Comparison of ENCODE assay signal across 8 cellular contexts in the genomic region with DNA sequence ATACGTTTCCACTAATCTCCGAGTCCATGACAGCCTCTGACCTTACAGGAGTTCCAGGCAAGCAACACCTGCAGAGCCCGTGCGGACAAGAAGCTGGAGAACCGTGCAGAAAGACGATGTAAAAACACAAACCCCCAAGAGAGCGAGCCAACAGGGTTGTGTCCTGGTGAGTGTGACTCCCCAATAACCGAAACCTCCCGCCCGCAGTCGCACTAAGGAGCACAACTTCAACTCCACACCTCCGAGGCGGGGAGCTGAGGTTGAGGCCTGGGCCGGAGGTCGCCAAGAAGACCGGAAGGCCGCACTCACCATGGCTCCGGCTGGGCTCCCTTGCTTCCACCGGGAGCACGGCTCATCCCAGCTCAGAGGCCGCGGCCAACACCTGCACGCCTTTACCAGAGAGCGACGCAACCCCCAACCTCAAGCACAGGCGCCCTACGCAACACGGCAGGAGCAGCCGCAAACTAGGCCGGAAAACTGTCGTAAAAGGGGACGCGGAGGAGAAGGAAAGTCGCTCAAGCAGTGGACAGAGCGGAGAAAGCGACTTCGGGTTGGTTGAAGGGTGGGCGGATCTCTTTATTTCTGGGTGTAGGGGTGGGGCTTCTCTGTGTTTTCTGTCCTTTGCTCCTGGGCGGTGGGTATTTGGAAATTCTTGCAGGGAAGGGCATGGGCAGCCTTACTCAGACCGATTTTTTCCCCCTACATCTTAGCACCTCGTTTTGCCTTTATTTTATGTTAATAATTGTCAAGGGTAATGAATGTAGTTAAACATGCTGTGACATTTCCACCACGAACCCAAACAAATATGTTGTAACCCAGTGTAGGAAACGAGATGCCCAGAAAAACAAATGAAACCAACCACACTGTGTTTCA. TPM values are rescaled to one million over a fixed set of nuclear protein-coding genes. Genes with fewer than 3 reads are reported as not detected.
DNase-seq lines count a peak whose midpoint lies in the region; ATAC-seq lines count a peak whose summit lies in the region.

Gene DNAJC19, minus strand, starts transcription at position 446 of the 873 bp plus-strand sequence. Its CDS starts 134 bp downstream, at position 312.

- DNase-seq in COLO668 (lab: John Stamatoyannopoulos, UW; ENCODE audit: unreplicated experiment): peak; percentile 89
- peak; percentile 97 for DNase-seq in HT1080 (ENCODE audit: low read depth)
- peak; percentile 99 for DNase-seq in NOMO-1 treated with DMSO at 0.1 percent for 48 hours (lab: John Stamatoyannopoulos, UW; ENCODE audit: unreplicated experiment)
- peak; percentile 81 to 82 for DNase-seq in activated CD8-positive, alpha-beta memory T cell treated with anti-CD3 and anti-CD28 coated beads for 4 hours (ENCODE audit: low read depth in 2 of 2)
- DNase-seq in effector memory CD8-positive, alpha-beta T cell: peak; percentile 85 to 90 (median 89)
- DNase-seq in medulla oblongata (ENCODE audit: extremely low spot score): peak; percentile 97
- peak; percentile 77 for DNase-seq in stimulated activated CD8-positive, alpha-beta memory T cell treated with anti-CD3 and anti-CD28 coated beads, Interleukin-12 subunit alpha, Interleukin-12 subunit beta, amount 100 ng/mL, for 1 hour (ENCODE audit: low read depth)

- peak; percentile 95 for ATAC-seq in GM21360 (IDR thresholded peaks at IDR 0.05; ENCODE audit: unreplicated experiment)
- ATAC-seq in effector memory CD8-positive, alpha-beta T cell (replicated peaks): peak; percentile 93

- peaks cover 34% of the 10 kb centered on the region for H3K36me3 Mint-ChIP-seq in effector memory CD8-positive, alpha-beta T cell (ENCODE audit: insufficient read depth)

- H3K4me1 Mint-ChIP-seq in effector memory CD8-positive, alpha-beta T cell (ENCODE audit: low read depth in 2 of 2): peaks cover 9 to 24% of the 10 kb centered on the region in 2 donors

- H3K27ac Mint-ChIP-seq in effector memory CD8-positive, alpha-beta T cell: peak within 1 kb of the TSS; percentile 94 to 96

- no peaks in the 10 kb centered on the region for H3K9me3 Mint-ChIP-seq in effector memory CD8-positive, alpha-beta T cell

- H3K27me3 Mint-ChIP-seq in effector memory CD8-positive, alpha-beta T cell: peaks cover 0 to 6% of the 10 kb centered on the region in 2 donors

- H3K4me3 Mint-ChIP-seq in effector memory CD8-positive, alpha-beta T cell: peak within 1 kb of the TSS; percentile 93 to 95

RNA-seq across cellular contexts. Expression of gene DNAJC19, which starts in this region (rescaled TPM):
- 93.1 and 126 TPM in 2 replicates for total RNA-seq in HT1080 (2014; rRNA removed; shearing (Covaris generic))
- polyA plus RNA-seq in HT1080 (2015; cell fraction: cytosol; rRNA removed): 58.0 and 60.1 TPM in 2 replicates
- 46.5 and 49.5 TPM in 2 replicates for polyA plus RNA-seq in HT1080 (2015; cell fraction: nucleus; rRNA removed)

Comparison
In these comparisons a context has a peak if more than half of its experiments do, and no peak if none do; other contexts are left out.
1. Peak in every context shown above with its lines: DNase-seq and ATAC-seq.